Comparison of ENCODE assay signal across 19 cellular contexts in the genomic region with DNA sequence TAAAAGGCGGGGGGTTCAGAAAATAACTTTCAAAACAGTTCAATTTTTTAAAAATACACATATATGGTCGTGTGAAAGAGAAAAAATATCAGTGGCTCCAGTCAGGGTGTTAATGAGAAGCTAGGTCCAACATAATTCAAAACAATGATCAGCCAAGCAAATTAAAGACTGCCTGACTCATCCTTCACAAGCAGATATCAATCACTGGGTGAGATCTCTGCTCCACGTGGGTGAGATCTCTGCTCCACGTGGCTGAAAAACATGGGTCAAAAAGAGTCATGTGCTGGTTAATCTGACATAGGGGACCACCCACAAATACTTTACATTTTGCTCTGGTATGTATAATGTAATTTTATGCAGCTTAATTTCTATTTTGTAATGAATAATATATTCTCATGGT.
DNase-seq lines count a peak whose midpoint lies in the region; ATAC-seq, FAIRE-seq and TF ChIP-seq lines count a peak whose summit lies in the region.
"Had no signal": no experiment of that assay in that cellular context is flagged by ENCODE, and none has a peak within 500 bp of the region (broad histone marks: within the 10 kb centered on the region; RNA-seq: fewer than 3 reads in every experiment).

No MANE protein-coding gene starts in this region.

- no peak overlapping the region for H3K27ac Mint-ChIP-seq in activated CD8-positive, alpha-beta T cell treated with anti-CD3 and anti-CD28 coated beads, Interleukin-2, amount 10 ng/mL, durations not matched to agents 7 days and 5 days
- H3K27ac Mint-ChIP-seq: CD4-positive, alpha-beta memory T cell; H9 had no signal

- no peaks in the 10 kb centered on the region for H3K79me1 ChIP-seq in mesenchymal stem cell (replicated peaks; ENCODE audit: low read length, poor library complexity, severe bottlenecking)

- FAIRE-seq in H54 (lab: Jason Lieb, UNC) (peak; percentile 15), RCC 7860 (lab: Jason Lieb, UNC) (peak; percentile 38)
- FAIRE-seq: G401.6, GM12892, H1 had no signal

- H3K27ac ChIP-seq in mesenchymal stem cell (ENCODE audit: low read length, poor library complexity, severe bottlenecking) = no peak overlapping the region
- no peak overlapping the region for H3K27ac ChIP-seq in foreskin keratinocyte
- H3K27ac ChIP-seq: GM23248 had no signal

- H3K27me3 ChIP-seq in mesenchymal stem cell (ENCODE audit: control insufficient read depth in 1 of 2, insufficient read depth in 1 of 2, low read length in 2 of 2) (no peaks in the 10 kb centered on the region), foreskin keratinocyte (peaks cover 31% of the 10 kb centered on the region)

- CTCF ChIA-PET in activated CD8-positive, alpha-beta T cell treated with anti-CD3 and anti-CD28 coated beads, Interleukin-2, amount 10 ng/mL, durations not matched to agents 7 days and 5 days (lab: Charles Lee) = no interaction called here

- no peak overlapping the region for H3K14ac ChIP-seq in mesenchymal stem cell (ENCODE audit: low read length in 2 of 2)

- no peaks in the 10 kb centered on the region for H3K36me3 ChIP-seq in mesenchymal stem cell (ENCODE audit: control insufficient read depth in 1 of 2, insufficient read depth in 2 of 2, low read depth in 1 of 2, low read length in 2 of 2)

- WGBS in mesenchymal stem cell = 43% methylated on average over 1 of the region's 4 CpGs

- no peak overlapping the region for H4K8ac ChIP-seq in mesenchymal stem cell (ENCODE audit: low read length)

- H3K9me3 Mint-ChIP-seq in activated CD8-positive, alpha-beta T cell treated with anti-CD3 and anti-CD28 coated beads, Interleukin-2, amount 10 ng/mL, durations not matched to agents 7 days and 5 days (ENCODE audit: insufficient read depth) = no peaks in the 10 kb centered on the region
- H3K9me3 Mint-ChIP-seq: CD4-positive, alpha-beta memory T cell; H9 had no signal

- no peaks in the 10 kb centered on the region for H3K36me3 Mint-ChIP-seq in activated CD8-positive, alpha-beta T cell treated with anti-CD3 and anti-CD28 coated beads, Interleukin-2, amount 10 ng/mL, durations not matched to agents 7 days and 5 days (ENCODE audit: low read depth)
- H3K36me3 Mint-ChIP-seq: CD4-positive, alpha-beta memory T cell had no signal

- no peak overlapping the region for H2BK120ac ChIP-seq in mesenchymal stem cell (ENCODE audit: low read depth, low read length)

- H4K91ac ChIP-seq in mesenchymal stem cell (ENCODE audit: low read length) = no peak overlapping the region

- no peak overlapping the region for H3K4ac ChIP-seq in mesenchymal stem cell (ENCODE audit: low read depth in 1 of 2, low read length in 2 of 2)

- H3K9ac ChIP-seq in mesenchymal stem cell (ENCODE audit: low read length) = no peak overlapping the region
- H3K9ac ChIP-seq: GM23248 had no signal

- H3K4me2 ChIP-seq in mesenchymal stem cell (ENCODE audit: low read length, poor library complexity, severe bottlenecking) = peak overlapping the region; percentile 37

- no peak overlapping the region for H2AK5ac ChIP-seq in mesenchymal stem cell (ENCODE audit: low read length, severe bottlenecking)

- TF ChIP-seq POLR2A in H54 (IDR thresholded peaks at IDR 0.05; ENCODE audit: low read depth, low read length) = no peak

- H3K4me1 Mint-ChIP-seq in activated CD8-positive, alpha-beta T cell treated with anti-CD3 and anti-CD28 coated beads, Interleukin-2, amount 10 ng/mL, durations not matched to agents 7 days and 5 days (ENCODE audit: low read depth) = no peaks in the 10 kb centered on the region
- H3K4me1 Mint-ChIP-seq: CD4-positive, alpha-beta memory T cell; H9 had no signal

- peaks cover 20% of the 10 kb centered on the region for H3K27me3 Mint-ChIP-seq in activated CD8-positive, alpha-beta T cell treated with anti-CD3 and anti-CD28 coated beads, Interleukin-2, amount 10 ng/mL, durations not matched to agents 7 days and 5 days (ENCODE audit: low read depth)

- DNase-seq in H54 (ENCODE audit: insufficient read length, low spot score) (no peak), RCC 7860 (ENCODE audit: low spot score) (no peak), epithelial cell of proximal tubule (ENCODE audit: low read depth) (peak; percentile 52), mesenchymal stem cell (no peak), foreskin keratinocyte (no peak), OCI-M2 (lab: John Stamatoyannopoulos, UW; ENCODE audit: unreplicated experiment) (no peak), iPS-NIHi11 (ENCODE audit: low spot score) (no peak)
- no peak for DNase-seq in activated CD8-positive, alpha-beta T cell treated with anti-CD3 and anti-CD28 coated beads, Interleukin-2, amount 10 ng/mL, durations not matched to agents 7 days and 5 days
- DNase-seq: C1 segment of cervical spinal cord; CD4-positive, alpha-beta memory T cell; COR-L47; DMS153; DND-41; GM23248; H9 had no signal

- no peak overlapping the region for H2AFZ ChIP-seq in mesenchymal stem cell (ENCODE audit: low read depth, low read length)
- H2AFZ ChIP-seq: GM23248 had no signal

- no peak overlapping the region for H3K18ac ChIP-seq in mesenchymal stem cell (ENCODE audit: low read depth in 1 of 2, low read length in 2 of 2)

- H3K4me1 ChIP-seq in mesenchymal stem cell (ENCODE audit: control insufficient read depth, insufficient read depth, low read depth, low read length) (no peaks in the 10 kb centered on the region), foreskin keratinocyte (no peaks in the 10 kb centered on the region)

- no peak overlapping the region for H2BK15ac ChIP-seq in mesenchymal stem cell (ENCODE audit: low read depth, poor library complexity, severe bottlenecking)

- H3K23ac ChIP-seq in mesenchymal stem cell (ENCODE audit: low read length in 2 of 2) = no peak overlapping the region

- ATAC-seq in activated CD8-positive, alpha-beta T cell treated with anti-CD3 and anti-CD28 coated beads, Interleukin-2, amount 10 ng/mL, durations not matched to agents 7 days and 5 days = no peak
- ATAC-seq in foreskin keratinocyte = no peak
- ATAC-seq: HCT116 had no signal

- no peak overlapping the region for H3K4me3 ChIP-seq in epithelial cell of proximal tubule (ENCODE audit: low read depth, low read length)
- H3K4me3 ChIP-seq in mesenchymal stem cell (ENCODE audit: insufficient read depth in 1 of 2, low read depth in 1 of 2, low read length in 2 of 2) = no peak overlapping the region
- H3K4me3 ChIP-seq: GM23248 had no signal

- no peak overlapping the region for H2BK12ac ChIP-seq in mesenchymal stem cell (ENCODE audit: low read length in 2 of 2)

- H2BK5ac ChIP-seq in mesenchymal stem cell (ENCODE audit: low read depth, low read length, poor library complexity, severe bottlenecking) = no peak overlapping the region

- no peak overlapping the region for H3K4me3 Mint-ChIP-seq in activated CD8-positive, alpha-beta T cell treated with anti-CD3 and anti-CD28 coated beads, Interleukin-2, amount 10 ng/mL, durations not matched to agents 7 days and 5 days
- H3K4me3 Mint-ChIP-seq: CD4-positive, alpha-beta memory T cell; H9 had no signal

- TF ChIP-seq CTCF in epithelial cell of proximal tubule (conservative IDR thresholded peaks at IDR 0.05; ENCODE audit: low read depth, low read length) (no peak), foreskin keratinocyte (conservative IDR thresholded peaks at IDR 0.05) (no peak)

- POLR2A ChIA-PET in activated CD8-positive, alpha-beta T cell treated with anti-CD3 and anti-CD28 coated beads, Interleukin-2, amount 10 ng/mL, durations not matched to agents 7 days and 5 days (lab: Charles Lee) = interaction anchor here (0.6 kb wide), 1 partner anchor 28 kb away, joined by 3 read pairs; no protein-coding TSS in a partner anchor

- no peaks in the 10 kb centered on the region for H3K9me3 ChIP-seq in mesenchymal stem cell (ENCODE audit: control insufficient read depth, low read length)
